In the genomic region with DNA sequence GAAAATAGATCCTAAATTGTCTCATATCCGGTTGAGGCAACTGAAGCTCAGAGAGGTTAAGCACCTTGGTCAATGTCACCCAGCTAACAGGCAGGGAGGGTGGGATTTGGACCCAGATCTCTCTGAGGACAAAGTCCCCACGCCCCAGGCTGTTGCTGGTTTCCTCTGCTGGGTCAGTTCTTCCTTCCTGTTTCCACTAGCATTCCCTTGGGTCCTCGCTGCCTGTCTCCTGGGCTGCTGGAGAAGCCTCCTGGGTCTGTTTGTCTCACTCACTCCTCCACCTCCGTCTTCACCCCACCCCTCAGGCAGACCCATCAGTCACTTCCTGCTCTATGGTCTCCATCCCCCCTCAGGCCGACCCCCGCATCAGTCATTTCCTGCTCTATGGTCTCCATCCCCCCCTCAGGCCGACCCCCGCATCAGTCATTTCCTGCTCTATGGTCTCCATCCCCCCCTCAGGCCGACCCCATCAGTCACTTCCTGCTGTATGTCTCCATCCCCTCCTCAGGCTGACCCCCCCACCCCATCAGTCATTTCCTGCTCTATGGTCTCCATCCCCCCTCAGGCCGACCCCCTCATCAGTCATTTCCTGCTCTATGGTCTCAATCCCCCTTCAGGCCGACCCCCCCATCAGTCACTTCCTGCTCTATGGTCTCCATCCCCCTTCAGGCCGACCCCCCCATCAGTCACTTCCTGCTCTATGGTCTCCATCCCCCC, we compare ENCODE assay signal across 9 cellular contexts. TPM values are rescaled to one million over a fixed set of nuclear protein-coding genes. Genes with fewer than 3 reads are reported as not detected.
DNase-seq lines count a peak whose midpoint lies in the region; ATAC-seq and TF ChIP-seq lines count a peak whose summit lies in the region.
"Not testable (repeated sequence)": the region's sequence is repeated elsewhere in the genome, so short reads cannot be mapped to it uniquely, and the experiment has no call there.
"Had no signal": no experiment of that assay in that cellular context is flagged by ENCODE, and none has a peak within 500 bp of the region (broad histone marks: within the 10 kb centered on the region; RNA-seq: fewer than 3 reads in every experiment).

No MANE protein-coding gene starts in this region.

- TF ChIP-seq POLR2A in esophagus squamous epithelium (IDR thresholded peaks at IDR 0.05) = not testable (repeated sequence)

- intact Hi-C loops in activated CD8-positive, alpha-beta T cell treated with anti-CD3 and anti-CD28 coated beads for 36 hours (cut with micrococcal nuclease); esophagus squamous epithelium (cut with DNase I): not testable (repeated sequence)

- not testable (repeated sequence) for H3K9me3 ChIP-seq in CD8-positive, alpha-beta memory T cell (ENCODE audit: low read length); SJCRH30 (replicated peaks); esophagus squamous epithelium; muscle layer of duodenum (ENCODE audit: control insufficient read depth in 1 of 2, low read length in 2 of 2)

- not testable (repeated sequence) for H3K36me3 ChIP-seq in CD8-positive, alpha-beta memory T cell (ENCODE audit: insufficient read depth, low read length); SJCRH30; muscle layer of duodenum (ENCODE audit: control insufficient read depth in 1 of 2, insufficient read depth in 2 of 2, low read length in 2 of 2)
- H3K36me3 ChIP-seq in esophagus squamous epithelium = peaks cover 0 to 34% (median 0%) of the 10 kb centered on the region in 3 donors

- DNase-seq in CD8-positive, alpha-beta memory T cell = peak in 1 of 5 donors; percentile 64
- DNase-seq in SJCRH30; activated naive CD8-positive, alpha-beta T cell treated with anti-CD3 and anti-CD28 coated beads, Interleukin-2, amount 10 ng/mL, durations not matched to agents 7 days and 5 days; esophagus squamous epithelium (lab: John Stamatoyannopoulos, UW): not testable (repeated sequence)
- DNase-seq in activated CD8-positive, alpha-beta T cell treated with anti-CD3 and anti-CD28 coated beads for 36 hours = peak; percentile 66
- DNase-seq in stimulated activated naive B cell treated with anti-CD40 and anti-IgM and Interleukin-4, amounts not matched to agents 10 μg/mL and 1 μg/mL and 100 μg/mL, for 72 hours = peak; percentile 39

- WGBS in esophagus squamous epithelium, 2 donors = 27 to 48% methylated on average over 9 to 10 of the region's 12 CpGs

- not testable (repeated sequence) for H3K9me3 Mint-ChIP-seq in CD8-positive, alpha-beta memory T cell; activated CD8-positive, alpha-beta T cell treated with anti-CD3 and anti-CD28 coated beads for 36 hours; activated naive CD8-positive, alpha-beta T cell treated with anti-CD3 and anti-CD28 coated beads, Interleukin-2, amount 10 ng/mL, durations not matched to agents 7 days and 5 days; stimulated activated naive B cell treated with anti-CD40 and anti-IgM and Interleukin-4, amounts not matched to agents 10 μg/mL and 1 μg/mL and 100 μg/mL, for 72 hours

- peaks cover 12 to 24% (median 18%) of the 10 kb centered on the region in 3 donors for H3K4me1 Mint-ChIP-seq in CD8-positive, alpha-beta memory T cell
- H3K4me1 Mint-ChIP-seq in activated CD8-positive, alpha-beta T cell treated with anti-CD3 and anti-CD28 coated beads for 36 hours (ENCODE audit: low read depth) = peaks cover 17% of the 10 kb centered on the region
- H3K4me1 Mint-ChIP-seq in activated naive CD8-positive, alpha-beta T cell treated with anti-CD3 and anti-CD28 coated beads, Interleukin-2, amount 10 ng/mL, durations not matched to agents 7 days and 5 days = peaks cover 11% of the 10 kb centered on the region
- H3K4me1 Mint-ChIP-seq in stimulated activated naive B cell treated with anti-CD40 and anti-IgM and Interleukin-4, amounts not matched to agents 10 μg/mL and 1 μg/mL and 100 μg/mL, for 72 hours = peaks cover 23 to 28% of the 10 kb centered on the region in 2 donors

- not testable (repeated sequence) for H3K27me3 Mint-ChIP-seq in CD8-positive, alpha-beta memory T cell; activated CD8-positive, alpha-beta T cell treated with anti-CD3 and anti-CD28 coated beads for 36 hours; activated naive CD8-positive, alpha-beta T cell treated with anti-CD3 and anti-CD28 coated beads, Interleukin-2, amount 10 ng/mL, durations not matched to agents 7 days and 5 days; stimulated activated naive B cell treated with anti-CD40 and anti-IgM and Interleukin-4, amounts not matched to agents 10 μg/mL and 1 μg/mL and 100 μg/mL, for 72 hours

- not testable (repeated sequence) for TF ChIP-seq CTCF in activated CD8-positive, alpha-beta T cell treated with anti-CD3 and anti-CD28 coated beads for 36 hours (IDR thresholded peaks at IDR 0.05); esophagus squamous epithelium (IDR thresholded peaks at IDR 0.05)

- H3K4me3 ChIP-seq in CD8-positive, alpha-beta memory T cell (ENCODE audit: low read length); SJCRH30; esophagus squamous epithelium; muscle layer of duodenum (ENCODE audit: low read depth in 1 of 2, low read length in 2 of 2): not testable (repeated sequence)

- peak; percentile 30 for ATAC-seq in HG03354 (IDR thresholded peaks at IDR 0.05; ENCODE audit: poor library complexity, severe bottlenecking, unreplicated experiment)
- ATAC-seq in activated CD8-positive, alpha-beta T cell treated with anti-CD3 and anti-CD28 coated beads for 36 hours = peak; percentile 53
- not testable (repeated sequence) for ATAC-seq in activated naive CD8-positive, alpha-beta T cell treated with anti-CD3 and anti-CD28 coated beads, Interleukin-2, amount 10 ng/mL, durations not matched to agents 7 days and 5 days (ENCODE audit: low read depth)
- peak; percentile 68 to 75 for ATAC-seq in stimulated activated naive B cell treated with anti-CD40 and anti-IgM and Interleukin-4, amounts not matched to agents 10 μg/mL and 1 μg/mL and 100 μg/mL, for 72 hours (replicated peaks)

- POLR2A ChIA-PET in CD8-positive, alpha-beta memory T cell (lab: Charles Lee); activated CD8-positive, alpha-beta T cell treated with anti-CD3 and anti-CD28 coated beads for 36 hours (lab: Charles Lee); activated naive CD8-positive, alpha-beta T cell treated with anti-CD3 and anti-CD28 coated beads, Interleukin-2, amount 10 ng/mL, durations not matched to agents 7 days and 5 days (lab: Charles Lee): not testable (repeated sequence)

- peak overlapping the region; percentile 31 for H3K27ac ChIP-seq in CD8-positive, alpha-beta memory T cell (ENCODE audit: low read depth, low read length)
- H3K27ac ChIP-seq in SJCRH30 (peak overlapping the region; percentile 55), esophagus squamous epithelium (peak overlapping the region; percentile 35 to 83 (median 78)), muscle layer of duodenum (ENCODE audit: low read length) (peak overlapping the region; percentile 29)

- H3K27me3 ChIP-seq in CD8-positive, alpha-beta memory T cell (ENCODE audit: insufficient read depth, low read length, poor library complexity, severe bottlenecking); SJCRH30; esophagus squamous epithelium; muscle layer of duodenum (ENCODE audit: low read depth, low read length): not testable (repeated sequence)

- peak overlapping the region; percentile 10 to 96 (median 82) for H3K27ac Mint-ChIP-seq in CD8-positive, alpha-beta memory T cell
- peak overlapping the region; percentile 97 for H3K27ac Mint-ChIP-seq in activated CD8-positive, alpha-beta T cell treated with anti-CD3 and anti-CD28 coated beads for 36 hours
- peak overlapping the region; percentile 84 for H3K27ac Mint-ChIP-seq in activated naive CD8-positive, alpha-beta T cell treated with anti-CD3 and anti-CD28 coated beads, Interleukin-2, amount 10 ng/mL, durations not matched to agents 7 days and 5 days
- H3K27ac Mint-ChIP-seq in stimulated activated naive B cell treated with anti-CD40 and anti-IgM and Interleukin-4, amounts not matched to agents 10 μg/mL and 1 μg/mL and 100 μg/mL, for 72 hours = peak overlapping the region; percentile 94

- CTCF ChIA-PET in CD8-positive, alpha-beta memory T cell (lab: Charles Lee) = not testable (repeated sequence)
- CTCF ChIA-PET in activated CD8-positive, alpha-beta T cell treated with anti-CD3 and anti-CD28 coated beads for 36 hours (lab: Charles Lee) = interaction anchor here (1.1 kb wide), 1 partner anchor 260 kb away, joined by 5 read pairs; no protein-coding TSS in a partner anchor

- not testable (repeated sequence) for H3K4me3 Mint-ChIP-seq in CD8-positive, alpha-beta memory T cell; activated CD8-positive, alpha-beta T cell treated with anti-CD3 and anti-CD28 coated beads for 36 hours; activated naive CD8-positive, alpha-beta T cell treated with anti-CD3 and anti-CD28 coated beads, Interleukin-2, amount 10 ng/mL, durations not matched to agents 7 days and 5 days
- H3K4me3 Mint-ChIP-seq in stimulated activated naive B cell treated with anti-CD40 and anti-IgM and Interleukin-4, amounts not matched to agents 10 μg/mL and 1 μg/mL and 100 μg/mL, for 72 hours = peak overlapping the region in 1 of 2 donors; percentile 46

- not testable (repeated sequence) for H3K4me1 ChIP-seq in CD8-positive, alpha-beta memory T cell (ENCODE audit: insufficient read depth, low read length); muscle layer of duodenum (ENCODE audit: control insufficient read depth in 1 of 2, insufficient read depth in 2 of 2, low read length in 2 of 2)
- H3K4me1 ChIP-seq in SJCRH30 = peaks cover 33% of the 10 kb centered on the region
- H3K4me1 ChIP-seq in esophagus squamous epithelium = peaks cover 30 to 64% (median 42%) of the 10 kb centered on the region in 3 donors

- H3K36me3 Mint-ChIP-seq in CD8-positive, alpha-beta memory T cell = peaks cover 13 to 54% (median 23%) of the 10 kb centered on the region in 3 donors
- H3K36me3 Mint-ChIP-seq in activated CD8-positive, alpha-beta T cell treated with anti-CD3 and anti-CD28 coated beads for 36 hours (ENCODE audit: low read depth) = peaks cover 68% of the 10 kb centered on the region
- H3K36me3 Mint-ChIP-seq in activated naive CD8-positive, alpha-beta T cell treated with anti-CD3 and anti-CD28 coated beads, Interleukin-2, amount 10 ng/mL, durations not matched to agents 7 days and 5 days = peaks cover 60% of the 10 kb centered on the region
- peaks cover 46 to 69% of the 10 kb centered on the region in 2 donors for H3K36me3 Mint-ChIP-seq in stimulated activated naive B cell treated with anti-CD40 and anti-IgM and Interleukin-4, amounts not matched to agents 10 μg/mL and 1 μg/mL and 100 μg/mL, for 72 hours

RNA-seq across cellular contexts. Expression of a gene that starts 38.7 kb away (rescaled TPM):
- 10 to 100 TPM; 59.3 to 64.6 TPM for total RNA-seq in CD8-positive, alpha-beta memory T cell
- 21.4 TPM for polyA plus RNA-seq in CD8-positive, alpha-beta memory T cell
- total RNA-seq in SJCRH30 (2014; rRNA removed; shearing (Covaris generic)) = 27.3 and 34.8 TPM in 2 replicates
- 100 to 1,000 TPM; 118 to 126 TPM for total RNA-seq in activated CD8-positive, alpha-beta T cell treated with anti-CD3 and anti-CD28 coated beads for 36 hours
- 100 to 1,000 TPM; 108 to 114 TPM for total RNA-seq in activated naive CD8-positive, alpha-beta T cell treated with anti-CD3 and anti-CD28 coated beads, Interleukin-2, amount 10 ng/mL, durations not matched to agents 7 days and 5 days
- total RNA-seq in esophagus squamous epithelium = 10 to 100 TPM; 44.4 to 60.6 (median 52.2) TPM
- total RNA-seq: G401 had no signal
